Comparison of ENCODE assay signal across 9 cellular contexts in genomic region chrX:10157032-10157341, GRCh38. TPM values are rescaled to one million over a fixed set of nuclear protein-coding genes. Genes with fewer than 3 reads are reported as not detected.
DNase-seq lines count a peak whose midpoint lies in the region; ATAC-seq and TF ChIP-seq lines count a peak whose summit lies in the region.
"Had no signal": no experiment of that assay in that cellular context is flagged by ENCODE, and none has a peak within 500 bp of the region (broad histone marks: within the 10 kb centered on the region; RNA-seq: fewer than 3 reads in every experiment).

No MANE protein-coding gene starts in this region.

- H3K27ac Mint-ChIP-seq in T-helper 2 cell treated with Interferon-gamma antibody and Interleukin-4, amounts not matched to agents 5 μg/mL and 100 μg/mL, for 36 hours, result no peak overlapping the region
- peak overlapping the region; percentile 65 for H3K27ac Mint-ChIP-seq in MCF 10A (ENCODE audit: low read depth, unreplicated experiment)
- peak overlapping the region; percentile 91 for H3K27ac Mint-ChIP-seq in memory B cell
- H3K27ac Mint-ChIP-seq: activated T-helper 17 cell treated with anti-CD3 and anti-CD28 coated beads, Interleukin-2, amount 50 U/mL, for 72 hours had no signal

- H3K27ac ChIP-seq in tibial artery, result peak overlapping the region; percentile 63 to 64
- H3K27ac ChIP-seq in sigmoid colon, result peak overlapping the region in 2 of 4 donors; percentile 14 to 33

- no peaks in the 10 kb centered on the region for H3K9me3 ChIP-seq in tibial artery
- no peaks in the 10 kb centered on the region for H3K9me3 ChIP-seq in sigmoid colon

- no peaks in the 10 kb centered on the region for H3K36me3 Mint-ChIP-seq in T-helper 2 cell treated with Interferon-gamma antibody and Interleukin-4, amounts not matched to agents 5 μg/mL and 100 μg/mL, for 36 hours (ENCODE audit: low read depth)
- H3K36me3 Mint-ChIP-seq in MCF 10A (ENCODE audit: insufficient read depth, unreplicated experiment) (no peaks in the 10 kb centered on the region), memory B cell (peaks cover 8% of the 10 kb centered on the region)

- POLR2A ChIA-PET in MCF 10A (lab: Yijun Ruan, JAX), result interaction anchor here (0.9 to 1.9 kb wide), 7 partner anchors 13 to 479 kb away, joined by 3 to 12 read pairs (median 4); no protein-coding TSS in a partner anchor

- TF ChIP-seq EP300 in sigmoid colon (IDR thresholded peaks at IDR 0.05), result no peak

- BruUV-seq in MCF 10A (replicated peaks; lab: Mats Ljungman, UMichigan), result TSS peak; percentile 59

- TF ChIP-seq POLR2A in sigmoid colon (IDR thresholded peaks at IDR 0.05), result no peak

- H3K4me3 ChIP-seq in tibial artery, result peak overlapping the region; percentile 42 to 48
- H3K4me3 ChIP-seq in sigmoid colon, result peak overlapping the region in 2 of 4 donors; percentile 27 to 28

- H3K27me3 ChIP-seq in tibial artery, result no peaks in the 10 kb centered on the region
- H3K27me3 ChIP-seq in sigmoid colon, result peaks cover 0 to 6% (median 0%) of the 10 kb centered on the region in 3 donors

- intact Hi-C loops in MCF 10A (cut with micrococcal nuclease) (no loop called here), tibial artery (cut with DNase I; ENCODE audit: low total_unique reads) (no loop called here), sigmoid colon (cut with DNase I) (no loop called here)

- H3K4me1 Mint-ChIP-seq in T-helper 2 cell treated with Interferon-gamma antibody and Interleukin-4, amounts not matched to agents 5 μg/mL and 100 μg/mL, for 36 hours (ENCODE audit: low read depth), result peaks cover 5% of the 10 kb centered on the region
- H3K4me1 Mint-ChIP-seq in MCF 10A (ENCODE audit: insufficient read depth, unreplicated experiment) (peaks cover 7% of the 10 kb centered on the region), memory B cell (peaks cover 13% of the 10 kb centered on the region)
- H3K4me1 Mint-ChIP-seq: activated T-helper 17 cell treated with anti-CD3 and anti-CD28 coated beads, Interleukin-2, amount 50 U/mL, for 72 hours had no signal

- H3K27me3 Mint-ChIP-seq in T-helper 2 cell treated with Interferon-gamma antibody and Interleukin-4, amounts not matched to agents 5 μg/mL and 100 μg/mL, for 36 hours (ENCODE audit: low read depth), result peaks cover 50% of the 10 kb centered on the region
- H3K27me3 Mint-ChIP-seq in MCF 10A (ENCODE audit: insufficient read depth, unreplicated experiment) (peaks cover 16% of the 10 kb centered on the region), memory B cell (no peaks in the 10 kb centered on the region)

- peak; percentile 34 for ATAC-seq in memory B cell (ENCODE audit: low read depth)
- ATAC-seq in GM18870 (IDR thresholded peaks at IDR 0.05; ENCODE audit: unreplicated experiment), result no peak
- no peak for ATAC-seq in GM21360 (IDR thresholded peaks at IDR 0.05; ENCODE audit: unreplicated experiment)
- ATAC-seq: activated T-helper 17 cell treated with anti-CD3 and anti-CD28 coated beads, Interleukin-2, amount 50 U/mL, for 72 hours had no signal

- TF ChIP-seq CTCF in MCF 10A (IDR thresholded peaks at IDR 0.05; ENCODE audit: unreplicated experiment) (no peak), tibial artery (IDR thresholded peaks at IDR 0.05) (no peak), sigmoid colon (IDR thresholded peaks at IDR 0.05) (no peak)

- no peaks in the 10 kb centered on the region for H3K36me3 ChIP-seq in tibial artery
- no peaks in the 10 kb centered on the region for H3K36me3 ChIP-seq in sigmoid colon

- H3K4me1 ChIP-seq in tibial artery, result peaks cover 0 to 6% (median 2%) of the 10 kb centered on the region in 4 donors
- H3K4me1 ChIP-seq in sigmoid colon, result peaks cover 0 to 8% (median 5%) of the 10 kb centered on the region in 4 donors

- CTCF ChIA-PET in MCF 10A (lab: Yijun Ruan, JAX), result interaction anchor here (0.6 to 1.6 kb wide), 4 partner anchors 36 to 1212 kb away, joined by 3 to 5 read pairs (median 4); no protein-coding TSS in a partner anchor

- H3K9me3 Mint-ChIP-seq in T-helper 2 cell treated with Interferon-gamma antibody and Interleukin-4, amounts not matched to agents 5 μg/mL and 100 μg/mL, for 36 hours, result no peaks in the 10 kb centered on the region
- H3K9me3 Mint-ChIP-seq in MCF 10A (ENCODE audit: unreplicated experiment) (no peaks in the 10 kb centered on the region), memory B cell (no peaks in the 10 kb centered on the region)
- H3K9me3 Mint-ChIP-seq: activated T-helper 17 cell treated with anti-CD3 and anti-CD28 coated beads, Interleukin-2, amount 50 U/mL, for 72 hours had no signal

- DNase-seq in T-helper 2 cell treated with Interferon-gamma antibody and Interleukin-4, amounts not matched to agents 5 μg/mL and 100 μg/mL, for 36 hours (ENCODE audit: low spot score), result no peak
- DNase-seq in T-helper 2 cell, result no peak
- no peak for DNase-seq in MCF 10A (ENCODE audit: unreplicated experiment)
- no peak for DNase-seq in memory B cell (ENCODE audit: low spot score in 2 of 2)
- no peak for DNase-seq in tibial artery
- DNase-seq in sigmoid colon, result no peak

- peak overlapping the region; percentile 48 for H3K4me3 Mint-ChIP-seq in T-helper 2 cell treated with Interferon-gamma antibody and Interleukin-4, amounts not matched to agents 5 μg/mL and 100 μg/mL, for 36 hours
- H3K4me3 Mint-ChIP-seq in MCF 10A (ENCODE audit: unreplicated experiment), result peak overlapping the region; percentile 74
- peak overlapping the region; percentile 82 for H3K4me3 Mint-ChIP-seq in memory B cell
- H3K4me3 Mint-ChIP-seq: activated T-helper 17 cell treated with anti-CD3 and anti-CD28 coated beads, Interleukin-2, amount 50 U/mL, for 72 hours had no signal

- 6 to 17% methylated on average over 7 of the region's 7 CpGs for WGBS in sigmoid colon, 2 donors

RNA-seq across cellular contexts. Expression of gene CLCN4, which starts 0.2 kb away (rescaled TPM):
- total RNA-seq in MCF 10A (2022), result 7.3 and 9.3 TPM in 2 replicates
- 1 to 10 TPM in 1 of 4 donors, under 1 TPM in 3; 0.66 to 1.1 (median 0.83) TPM for total RNA-seq in sigmoid colon
- polyA plus RNA-seq in sigmoid colon, result under 1 TPM; under 0.01 to 0.96 (median 0.69) TPM
